In genomic region chr14:70856851-70857498, GRCh38 we compare ENCODE assay signal across 12 cellular contexts. TPM values are rescaled to one million over a fixed set of nuclear protein-coding genes. Genes with fewer than 3 reads are reported as not detected.
DNase-seq lines count a peak whose midpoint lies in the region; ATAC-seq, FAIRE-seq and TF ChIP-seq lines count a peak whose summit lies in the region.
"Had no signal": no experiment of that assay in that cellular context is flagged by ENCODE, and none has a peak within 500 bp of the region (broad histone marks: within the 10 kb centered on the region; RNA-seq: fewer than 3 reads in every experiment).

No MANE protein-coding gene starts in this region.

- H3K9me3 Mint-ChIP-seq in activated naive CD8-positive, alpha-beta T cell treated with anti-CD3 and anti-CD28 coated beads, Interleukin-2, amount 10 ng/mL, durations not matched to agents 7 days and 5 days, result peaks cover 3% of the 10 kb centered on the region
- no peaks in the 10 kb centered on the region for H3K9me3 Mint-ChIP-seq in activated naive CD8-positive, alpha-beta T cell treated with anti-CD3 and anti-CD28 coated beads for 36 hours
- no peaks in the 10 kb centered on the region for H3K9me3 Mint-ChIP-seq in stimulated activated naive CD8-positive, alpha-beta T cell treated with anti-CD3 and anti-CD28 coated beads, Interleukin-15, amount 100 ng/mL, for 72 hours

- TF ChIP-seq EP300 in HepG2 (IDR thresholded peaks at IDR 0.05; ENCODE audit: low read depth in 2 of 2, low read length in 2 of 2), result no peak
- TF ChIP-seq EP300 in HepG2 (CRISPR knock-in tag; IDR thresholded peaks at IDR 0.05; ENCODE audit: borderline replicate concordance), result no peak

- CTCF ChIA-PET in HepG2 (lab: Yijun Ruan, JAX; ENCODE audit: low intra/inter-chr PET ratio, low total read pairs), result no interaction called here

- intact Hi-C loops in HepG2 (cut with micrococcal nuclease; ENCODE audit: unreplicated experiment), result no loop called here

- no peak for DNase-seq in activated naive CD8-positive, alpha-beta T cell treated with anti-CD3 and anti-CD28 coated beads, Interleukin-2, amount 10 ng/mL, durations not matched to agents 7 days and 5 days
- DNase-seq in activated naive CD8-positive, alpha-beta T cell treated with anti-CD3 and anti-CD28 coated beads for 36 hours, result no peak
- DNase-seq in SJCRH30, result peak; percentile 11 to 25
- peak; percentile 90 for DNase-seq in epithelial cell of esophagus (ENCODE audit: low read depth)
- peak in 1 of 2 donors; percentile 24 for DNase-seq in stimulated activated naive CD8-positive, alpha-beta T cell treated with anti-CD3 and anti-CD28 coated beads, Interleukin-15, amount 100 ng/mL, for 72 hours
- DNase-seq in central memory CD4-positive, alpha-beta T cell, result no peak
- DNase-seq in coronary artery (ENCODE audit: low spot score), result no peak
- DNase-seq in HepG2 (ENCODE audit: low spot score), result no peak
- DNase-seq: cortex of kidney, NCI-H1694 treated with DMSO at 0.1 percent for 48 hours had no signal

- no peaks in the 10 kb centered on the region for H3K36me3 ChIP-seq in SJCRH30
- H3K36me3 ChIP-seq in HepG2 (replicated peaks in 1 of 2; ENCODE audit: control insufficient read depth in 1 of 2, insufficient read depth in 2 of 2, low read length in 2 of 2), result no peaks in the 10 kb centered on the region
- H3K36me3 ChIP-seq: BLaER1 had no signal

- H3K4me1 Mint-ChIP-seq in activated naive CD8-positive, alpha-beta T cell treated with anti-CD3 and anti-CD28 coated beads, Interleukin-2, amount 10 ng/mL, durations not matched to agents 7 days and 5 days, result peaks cover 14% of the 10 kb centered on the region
- peaks cover 6% of the 10 kb centered on the region for H3K4me1 Mint-ChIP-seq in activated naive CD8-positive, alpha-beta T cell treated with anti-CD3 and anti-CD28 coated beads for 36 hours
- H3K4me1 Mint-ChIP-seq in stimulated activated naive CD8-positive, alpha-beta T cell treated with anti-CD3 and anti-CD28 coated beads, Interleukin-15, amount 100 ng/mL, for 72 hours, result peaks cover 13% of the 10 kb centered on the region

- no peak overlapping the region for H2AFZ ChIP-seq in HepG2 (ENCODE audit: low read length)

- H3K9me3 ChIP-seq in SJCRH30 (replicated peaks) (no peaks in the 10 kb centered on the region), HepG2 (ENCODE audit: low read length) (no peaks in the 10 kb centered on the region)
- H3K9me3 ChIP-seq: BLaER1 had no signal

- no peaks in the 10 kb centered on the region for H4K20me1 ChIP-seq in HepG2 (ENCODE audit: insufficient read depth, low read length)
- H4K20me1 ChIP-seq: BLaER1 had no signal

- H3K4me3 Mint-ChIP-seq in activated naive CD8-positive, alpha-beta T cell treated with anti-CD3 and anti-CD28 coated beads, Interleukin-2, amount 10 ng/mL, durations not matched to agents 7 days and 5 days, result no peak overlapping the region
- no peak overlapping the region for H3K4me3 Mint-ChIP-seq in activated naive CD8-positive, alpha-beta T cell treated with anti-CD3 and anti-CD28 coated beads for 36 hours
- no peak overlapping the region for H3K4me3 Mint-ChIP-seq in stimulated activated naive CD8-positive, alpha-beta T cell treated with anti-CD3 and anti-CD28 coated beads, Interleukin-15, amount 100 ng/mL, for 72 hours

- in situ Hi-C loops in HepG2 (cut with HindIII; ENCODE audit: extremely low pct_ligation_motif_present, low pct_unique_long_range_greater_than_20kb), result no loop called here

- 6% methylated on average over 2 of the region's 2 CpGs for WGBS in HepG2 (ENCODE audit: low lambda C conversion rate)

- 0 out of 2 replicates have a peak, but pooled peaks cover 4% of the 10 kb centered on the region for H3K4me1 ChIP-seq in SJCRH30
- H3K4me1 ChIP-seq in HepG2 (ENCODE audit: insufficient read depth, low read length), result no peaks in the 10 kb centered on the region
- H3K4me1 ChIP-seq: BLaER1 had no signal

- TF ChIP-seq CTCF in epithelial cell of esophagus (IDR thresholded peaks at IDR 0.05; ENCODE audit: insufficient read depth, low read depth, low read length, missing control alignments), result no peak
- no peak for TF ChIP-seq CTCF in coronary artery (IDR thresholded peaks at IDR 0.05)
- TF ChIP-seq CTCF in HepG2 (CRISPR knock-in tag; IDR thresholded peaks at IDR 0.05), result no peak

- no peak overlapping the region for H3K27ac ChIP-seq in SJCRH30
- no peak overlapping the region for H3K27ac ChIP-seq in coronary artery
- H3K27ac ChIP-seq in HepG2 (ENCODE audit: extremely low read length, insufficient read depth, low read length), result no peak overlapping the region
- H3K27ac ChIP-seq: BLaER1 had no signal

- no peak for TF ChIP-seq POLR2A in HepG2 (IDR thresholded peaks at IDR 0.05; ENCODE audit: insufficient read depth in 1 of 2, low read depth in 2 of 2, low read length in 2 of 2)

- ATAC-seq in activated naive CD8-positive, alpha-beta T cell treated with anti-CD3 and anti-CD28 coated beads, Interleukin-2, amount 10 ng/mL, durations not matched to agents 7 days and 5 days (ENCODE audit: low read depth), result peak; percentile 90
- ATAC-seq in stimulated activated naive CD8-positive, alpha-beta T cell treated with anti-CD3 and anti-CD28 coated beads, Interleukin-15, amount 100 ng/mL, for 72 hours, result peak; percentile 99
- no peak for ATAC-seq in HepG2

- no peak for TF ChIP-seq RAD21 in HepG2 (CRISPR knock-in tag; IDR thresholded peaks at IDR 0.05)

- H3K4me3 ChIP-seq in SJCRH30, result no peak overlapping the region
- H3K4me3 ChIP-seq in epithelial cell of esophagus (ENCODE audit: low read length), result no peak overlapping the region
- no peak overlapping the region for H3K4me3 ChIP-seq in coronary artery
- H3K4me3 ChIP-seq in HepG2 (replicated peaks in 1 of 3; ENCODE audit: insufficient read depth in 1 of 3, low read depth in 2 of 3, low read length in 3 of 3), result no peak overlapping the region
- H3K4me3 ChIP-seq: BLaER1 had no signal

- H3K36me3 Mint-ChIP-seq in activated naive CD8-positive, alpha-beta T cell treated with anti-CD3 and anti-CD28 coated beads, Interleukin-2, amount 10 ng/mL, durations not matched to agents 7 days and 5 days, result peaks cover 3% of the 10 kb centered on the region
- no peaks in the 10 kb centered on the region for H3K36me3 Mint-ChIP-seq in activated naive CD8-positive, alpha-beta T cell treated with anti-CD3 and anti-CD28 coated beads for 36 hours

- no peak overlapping the region for H3K4me2 ChIP-seq in HepG2 (ENCODE audit: low read depth, low read length)
- H3K4me2 ChIP-seq: BLaER1 had no signal

- no peaks in the 10 kb centered on the region for H3K79me2 ChIP-seq in HepG2 (ENCODE audit: insufficient read depth, low read length)

- no peak overlapping the region for H3K9ac ChIP-seq in HepG2 (ENCODE audit: insufficient read depth, low read depth, low read length)
- H3K9ac ChIP-seq: BLaER1 had no signal

- no peak for FAIRE-seq in HepG2 (lab: Jason Lieb, UNC)
- FAIRE-seq: GM12892 had no signal

- peaks cover 7% of the 10 kb centered on the region for H3K27me3 Mint-ChIP-seq in activated naive CD8-positive, alpha-beta T cell treated with anti-CD3 and anti-CD28 coated beads, Interleukin-2, amount 10 ng/mL, durations not matched to agents 7 days and 5 days
- H3K27me3 Mint-ChIP-seq in activated naive CD8-positive, alpha-beta T cell treated with anti-CD3 and anti-CD28 coated beads for 36 hours, result no peaks in the 10 kb centered on the region
- H3K27me3 Mint-ChIP-seq in stimulated activated naive CD8-positive, alpha-beta T cell treated with anti-CD3 and anti-CD28 coated beads, Interleukin-15, amount 100 ng/mL, for 72 hours, result no peaks in the 10 kb centered on the region

- H3K27me3 ChIP-seq in SJCRH30 (no peaks in the 10 kb centered on the region), HepG2 (ENCODE audit: control insufficient read depth in 1 of 2, insufficient read depth in 2 of 2, low read length in 2 of 2) (no peaks in the 10 kb centered on the region; a peak in 1 of 5 replicates)
- H3K27me3 ChIP-seq: BLaER1 had no signal

- POLR2A ChIA-PET in activated naive CD8-positive, alpha-beta T cell treated with anti-CD3 and anti-CD28 coated beads, Interleukin-2, amount 10 ng/mL, durations not matched to agents 7 days and 5 days (lab: Charles Lee), result no interaction called here
- POLR2A ChIA-PET in HepG2 (lab: Yijun Ruan, JAX), result no interaction called here

- BruUV-seq in HepG2 (replicated peaks; lab: Mats Ljungman, UMichigan), result no TSS peak

- H3K27ac Mint-ChIP-seq in activated naive CD8-positive, alpha-beta T cell treated with anti-CD3 and anti-CD28 coated beads, Interleukin-2, amount 10 ng/mL, durations not matched to agents 7 days and 5 days, result no peak overlapping the region
- no peak overlapping the region for H3K27ac Mint-ChIP-seq in activated naive CD8-positive, alpha-beta T cell treated with anti-CD3 and anti-CD28 coated beads for 36 hours
- no peak overlapping the region for H3K27ac Mint-ChIP-seq in stimulated activated naive CD8-positive, alpha-beta T cell treated with anti-CD3 and anti-CD28 coated beads, Interleukin-15, amount 100 ng/mL, for 72 hours

RNA-seq across cellular contexts. Expression of gene MAP3K9, which starts 47.7 kb away (rescaled TPM):
- total RNA-seq in activated naive CD8-positive, alpha-beta T cell treated with anti-CD3 and anti-CD28 coated beads, Interleukin-2, amount 10 ng/mL, durations not matched to agents 7 days and 5 days, result 1 to 10 TPM; 8.2 to 8.9 TPM
- 1 to 10 TPM; 5.9 to 6.2 TPM for total RNA-seq in activated naive CD8-positive, alpha-beta T cell treated with anti-CD3 and anti-CD28 coated beads for 36 hours
- 7.3 and 7.8 TPM in 2 replicates for total RNA-seq in SJCRH30 (2014; rRNA removed; shearing (Covaris generic))
- 3.5 and 4.5 TPM in 2 replicates for total RNA-seq in HepG2 (2016; rRNA removed; fragmentation: Illumina TruSeq; extraction: Trizol)
- 0.62 and 1.2 TPM in 2 replicates for total RNA-seq in HepG2 (2016; cell fraction: cytosol; rRNA removed; fragmentation: Illumina TruSeq; extraction: Trizol; ENCODE audit: low read depth)
- 2.6 and 4.4 TPM in 2 replicates for total RNA-seq in HepG2 (2016; cell fraction: insoluble cytoplasmic fraction; rRNA removed; fragmentation: Illumina TruSeq; extraction: Trizol)
- total RNA-seq in HepG2 (2016; cell fraction: membrane; rRNA removed; fragmentation: Illumina TruSeq; extraction: Trizol), result 1.3 and 1.6 TPM in 2 replicates
- total RNA-seq in HepG2 (2016; cell fraction: nucleus; rRNA removed; fragmentation: Illumina TruSeq; extraction: Trizol), result 4.5 TPM in 2 replicates
- polyA plus RNA-seq in HepG2 (2011; rRNA removed), result 4.3 and 4.7 TPM in 2 replicates
- 2.9 and 3.0 TPM in 2 replicates for polyA plus RNA-seq in HepG2 (2011; cell fraction: cytosol; rRNA removed)
- 7.1 and 8.3 TPM in 2 replicates for polyA plus RNA-seq in HepG2 (2011; cell fraction: nucleus; rRNA removed)
- 3.0 and 4.6 TPM in 2 replicates for polyA plus RNA-seq in HepG2 (2012)
- 0.14 and 0.20 TPM in 2 replicates for polyA plus RNA-seq in HepG2 (2016; cell fraction: cytosol; fragmentation: Illumina TruSeq; extraction: Trizol; ENCODE audit: low read depth)
- 2.4 and 2.9 TPM in 2 replicates for polyA plus RNA-seq in HepG2 (2016; cell fraction: insoluble cytoplasmic fraction; fragmentation: Illumina TruSeq; extraction: Trizol; ENCODE audit: low read depth)
- polyA plus RNA-seq in HepG2 (2016; cell fraction: membrane; fragmentation: Illumina TruSeq; extraction: Trizol; ENCODE audit: low read depth), result 0.55 and 0.63 TPM in 2 replicates
- polyA plus RNA-seq in HepG2 (2016; cell fraction: nucleus; fragmentation: Illumina TruSeq; extraction: Trizol; ENCODE audit: insufficient read depth, low read depth), result 5.0 and 5.3 TPM in 2 replicates
- 5.8 and 6.7 TPM in 2 replicates for polyA minus RNA-seq in HepG2 (2011; rRNA and poly(A)+ RNA removed; ENCODE audit: low replicate concordance)
- 3.2 TPM in 2 replicates for polyA minus RNA-seq in HepG2 (2011; cell fraction: cytosol; rRNA and poly(A)+ RNA removed)
- polyA minus RNA-seq in HepG2 (2011; cell fraction: nucleus; rRNA and poly(A)+ RNA removed), result 8.8 and 9.2 TPM in 2 replicates

RNA-seq across cellular contexts. Expression of gene PCNX1, which starts 50.3 kb away (rescaled TPM):
- total RNA-seq in activated naive CD8-positive, alpha-beta T cell treated with anti-CD3 and anti-CD28 coated beads, Interleukin-2, amount 10 ng/mL, durations not matched to agents 7 days and 5 days, result 10 to 100 TPM; 80.0 to 93.0 TPM
- 10 to 100 TPM; 31.0 to 37.4 TPM for total RNA-seq in activated naive CD8-positive, alpha-beta T cell treated with anti-CD3 and anti-CD28 coated beads for 36 hours
- 32.7 and 40.3 TPM in 2 replicates for total RNA-seq in SJCRH30 (2014; rRNA removed; shearing (Covaris generic))
- total RNA-seq in HepG2 (2016; rRNA removed; fragmentation: Illumina TruSeq; extraction: Trizol), result 24.9 and 25.8 TPM in 2 replicates
- total RNA-seq in HepG2 (2016; cell fraction: cytosol; rRNA removed; fragmentation: Illumina TruSeq; extraction: Trizol; ENCODE audit: low read depth), result 20.2 and 22.1 TPM in 2 replicates
- 21.5 and 23.3 TPM in 2 replicates for total RNA-seq in HepG2 (2016; cell fraction: insoluble cytoplasmic fraction; rRNA removed; fragmentation: Illumina TruSeq; extraction: Trizol)
- total RNA-seq in HepG2 (2016; cell fraction: membrane; rRNA removed; fragmentation: Illumina TruSeq; extraction: Trizol), result 15.6 and 18.2 TPM in 2 replicates
- 49.9 and 59.2 TPM in 2 replicates for total RNA-seq in HepG2 (2016; cell fraction: nucleus; rRNA removed; fragmentation: Illumina TruSeq; extraction: Trizol)
- polyA plus RNA-seq in HepG2 (2011; rRNA removed), result 25.1 and 30.3 TPM in 2 replicates
- 15.9 and 19.5 TPM in 2 replicates for polyA plus RNA-seq in HepG2 (2011; cell fraction: cytosol; rRNA removed)
- 30.1 and 32.5 TPM in 2 replicates for polyA plus RNA-seq in HepG2 (2011; cell fraction: nucleus; rRNA removed)
- 12.4 and 12.5 TPM in 2 replicates for polyA plus RNA-seq in HepG2 (2012)
- 2.1 and 2.3 TPM in 2 replicates for polyA plus RNA-seq in HepG2 (2016; cell fraction: cytosol; fragmentation: Illumina TruSeq; extraction: Trizol; ENCODE audit: low read depth)
- 14.1 and 16.0 TPM in 2 replicates for polyA plus RNA-seq in HepG2 (2016; cell fraction: insoluble cytoplasmic fraction; fragmentation: Illumina TruSeq; extraction: Trizol; ENCODE audit: low read depth)
- 3.2 and 4.8 TPM in 2 replicates for polyA plus RNA-seq in HepG2 (2016; cell fraction: membrane; fragmentation: Illumina TruSeq; extraction: Trizol; ENCODE audit: low read depth)
- polyA plus RNA-seq in HepG2 (2016; cell fraction: nucleus; fragmentation: Illumina TruSeq; extraction: Trizol; ENCODE audit: insufficient read depth, low read depth), result 30.5 and 32.1 TPM in 2 replicates
- 177 and 200 TPM in 2 replicates for polyA minus RNA-seq in HepG2 (2011; rRNA and poly(A)+ RNA removed; ENCODE audit: low replicate concordance)
- 61.3 and 74.0 TPM in 2 replicates for polyA minus RNA-seq in HepG2 (2011; cell fraction: cytosol; rRNA and poly(A)+ RNA removed)
- polyA minus RNA-seq in HepG2 (2011; cell fraction: nucleus; rRNA and poly(A)+ RNA removed), result 155 and 160 TPM in 2 replicates

Comparison
In these comparisons a context has a peak if more than half of its experiments do, and no peak if none do; other contexts are left out.
1. DNase-seq: peak in SJCRH30 (2 of 2) and epithelial cell of esophagus (single experiment); none in activated naive CD8-positive, alpha-beta T cell treated with anti-CD3 and anti-CD28 coated beads, Interleukin-2, amount 10 ng/mL, durations not matched to agents 7 days and 5 days (single experiment), activated naive CD8-positive, alpha-beta T cell treated with anti-CD3 and anti-CD28 coated beads for 36 hours (single experiment), central memory CD4-positive, alpha-beta T cell (single experiment), coronary artery (single experiment) and HepG2 (single experiment).